8 cellular contexts compared by ENCODE assay signal in genomic region chr1:165129568-165130164, GRCh38.
DNase-seq lines count a peak whose midpoint lies in the region; ATAC-seq, FAIRE-seq and TF ChIP-seq lines count a peak whose summit lies in the region.

No MANE protein-coding gene starts in this region.

- H3K27me3 ChIP-seq in BLaER1 treated with 17β-estradiol and CSF1 and Interleukin-3, amounts not matched to agents 10 nM and 100 nM, result no peaks in the 10 kb centered on the region; a peak in 1 of 22 replicates
- H3K27me3 ChIP-seq in astrocyte (ENCODE audit: insufficient read depth, low read length), result peaks cover 2% of the 10 kb centered on the region

- DNase-seq in HT1080 (ENCODE audit: low read depth), result peak; percentile 41
- DNase-seq in NCI-H748 treated with DMSO at 0.1 percent for 48 hours (lab: John Stamatoyannopoulos, UW), result peak; percentile 62
- no peak for DNase-seq in astrocyte (ENCODE audit: low read depth)
- DNase-seq in inferior parietal cortex (ENCODE audit: extremely low spot score), result peak; percentile 73
- peak; percentile 9 for DNase-seq in stimulated activated naive B cell treated with anti-CD40 and anti-IgM and Interleukin-4, amounts not matched to agents 10 μg/mL and 1 μg/mL and 100 μg/mL, for 72 hours

- no peak for FAIRE-seq in astrocyte (lab: Jason Lieb, UNC)

- no peaks in the 10 kb centered on the region for H3K36me3 Mint-ChIP-seq in astrocyte (ENCODE audit: low read depth, unreplicated experiment)
- no peaks in the 10 kb centered on the region for H3K36me3 Mint-ChIP-seq in stimulated activated naive B cell treated with anti-CD40 and anti-IgM and Interleukin-4, amounts not matched to agents 10 μg/mL and 1 μg/mL and 100 μg/mL, for 72 hours

- H3K79me2 ChIP-seq in astrocyte (ENCODE audit: insufficient read depth, low read length), result no peaks in the 10 kb centered on the region

- no peaks in the 10 kb centered on the region for H3K9me3 ChIP-seq in BLaER1 treated with 17β-estradiol and CSF1 and Interleukin-3, amounts not matched to agents 10 nM and 100 nM (replicated peaks in 1 of 11)
- no peaks in the 10 kb centered on the region for H3K9me3 ChIP-seq in astrocyte (ENCODE audit: insufficient read depth, low read depth, low read length)

- H3K9ac ChIP-seq in BLaER1 treated with 17β-estradiol and CSF1 and Interleukin-3, amounts not matched to agents 10 nM and 100 nM, result no peak overlapping the region
- no peak overlapping the region for H3K9ac ChIP-seq in astrocyte (ENCODE audit: low read length)

- no peak overlapping the region for H2AFZ ChIP-seq in astrocyte (ENCODE audit: low read depth, low read length)

- no peaks in the 10 kb centered on the region for H4K20me1 ChIP-seq in BLaER1 treated with 17β-estradiol and CSF1 and Interleukin-3, amounts not matched to agents 10 nM and 100 nM
- H4K20me1 ChIP-seq in astrocyte (ENCODE audit: insufficient read depth, low read length), result no peaks in the 10 kb centered on the region

- H3K4me1 ChIP-seq in BLaER1 treated with 17β-estradiol and CSF1 and Interleukin-3, amounts not matched to agents 10 nM and 100 nM, result peaks cover 0 to 18% (median 13%) of the 10 kb centered on the region in 10 experiments; a peak in 14 of 20 replicates
- H3K4me1 ChIP-seq in astrocyte (ENCODE audit: insufficient read depth, low read length), result no peaks in the 10 kb centered on the region

- H3K36me3 ChIP-seq in BLaER1 treated with 17β-estradiol and CSF1 and Interleukin-3, amounts not matched to agents 10 nM and 100 nM, result no peaks in the 10 kb centered on the region
- H3K36me3 ChIP-seq in astrocyte (ENCODE audit: insufficient read depth, low read length), result no peaks in the 10 kb centered on the region

- no peak overlapping the region for H3K4me3 Mint-ChIP-seq in astrocyte (ENCODE audit: unreplicated experiment)
- H3K4me3 Mint-ChIP-seq in stimulated activated naive B cell treated with anti-CD40 and anti-IgM and Interleukin-4, amounts not matched to agents 10 μg/mL and 1 μg/mL and 100 μg/mL, for 72 hours, result no peak overlapping the region

- TF ChIP-seq CTCF in astrocyte (IDR thresholded peaks at IDR 0.05; ENCODE audit: insufficient read depth, low read depth, low read length), result peak; percentile 21

- no peak overlapping the region for H3K27ac Mint-ChIP-seq in astrocyte (ENCODE audit: unreplicated experiment)
- no peak overlapping the region for H3K27ac Mint-ChIP-seq in stimulated activated naive B cell treated with anti-CD40 and anti-IgM and Interleukin-4, amounts not matched to agents 10 μg/mL and 1 μg/mL and 100 μg/mL, for 72 hours

- peaks cover 54% of the 10 kb centered on the region for H3K27me3 Mint-ChIP-seq in astrocyte (ENCODE audit: low read depth, unreplicated experiment)
- peaks cover 14 to 18% of the 10 kb centered on the region in 2 donors for H3K27me3 Mint-ChIP-seq in stimulated activated naive B cell treated with anti-CD40 and anti-IgM and Interleukin-4, amounts not matched to agents 10 μg/mL and 1 μg/mL and 100 μg/mL, for 72 hours

- H3K4me2 ChIP-seq in BLaER1 treated with 17β-estradiol and CSF1 and Interleukin-3, amounts not matched to agents 10 nM and 100 nM, result peak overlapping the region in 10 of 11 experiments; percentile 17 to 74 (median 50); a peak in 19 of 22 replicates
- no peak overlapping the region for H3K4me2 ChIP-seq in astrocyte (ENCODE audit: low read length)

- peak; percentile 86 for ATAC-seq in GM18867 (IDR thresholded peaks at IDR 0.05; ENCODE audit: unreplicated experiment)
- peak; percentile 49 to 57 for ATAC-seq in stimulated activated naive B cell treated with anti-CD40 and anti-IgM and Interleukin-4, amounts not matched to agents 10 μg/mL and 1 μg/mL and 100 μg/mL, for 72 hours (replicated peaks)
- no peak for ATAC-seq in HG02763 (IDR thresholded peaks at IDR 0.05; ENCODE audit: unreplicated experiment)

- no peak overlapping the region for H3K27ac ChIP-seq in BLaER1 treated with 17β-estradiol and CSF1 and Interleukin-3, amounts not matched to agents 10 nM and 100 nM
- H3K27ac ChIP-seq in astrocyte (ENCODE audit: low read depth, low read length), result no peak overlapping the region

- H3K9me3 Mint-ChIP-seq in astrocyte (ENCODE audit: unreplicated experiment), result no peaks in the 10 kb centered on the region
- peaks cover 0 to under 1% of the 10 kb centered on the region in 2 donors for H3K9me3 Mint-ChIP-seq in stimulated activated naive B cell treated with anti-CD40 and anti-IgM and Interleukin-4, amounts not matched to agents 10 μg/mL and 1 μg/mL and 100 μg/mL, for 72 hours

- H3K4me3 ChIP-seq in BLaER1 treated with 17β-estradiol and CSF1 and Interleukin-3, amounts not matched to agents 10 nM and 100 nM, result no peak overlapping the region
- no peak overlapping the region for H3K4me3 ChIP-seq in astrocyte (ENCODE audit: insufficient read depth, low read depth, low read length)

- H3K4me1 Mint-ChIP-seq in astrocyte (ENCODE audit: low read depth, unreplicated experiment), result no peaks in the 10 kb centered on the region
- no peaks in the 10 kb centered on the region for H3K4me1 Mint-ChIP-seq in stimulated activated naive B cell treated with anti-CD40 and anti-IgM and Interleukin-4, amounts not matched to agents 10 μg/mL and 1 μg/mL and 100 μg/mL, for 72 hours
